Comparison of ENCODE assay signal across 19 cellular contexts in the genomic region with DNA sequence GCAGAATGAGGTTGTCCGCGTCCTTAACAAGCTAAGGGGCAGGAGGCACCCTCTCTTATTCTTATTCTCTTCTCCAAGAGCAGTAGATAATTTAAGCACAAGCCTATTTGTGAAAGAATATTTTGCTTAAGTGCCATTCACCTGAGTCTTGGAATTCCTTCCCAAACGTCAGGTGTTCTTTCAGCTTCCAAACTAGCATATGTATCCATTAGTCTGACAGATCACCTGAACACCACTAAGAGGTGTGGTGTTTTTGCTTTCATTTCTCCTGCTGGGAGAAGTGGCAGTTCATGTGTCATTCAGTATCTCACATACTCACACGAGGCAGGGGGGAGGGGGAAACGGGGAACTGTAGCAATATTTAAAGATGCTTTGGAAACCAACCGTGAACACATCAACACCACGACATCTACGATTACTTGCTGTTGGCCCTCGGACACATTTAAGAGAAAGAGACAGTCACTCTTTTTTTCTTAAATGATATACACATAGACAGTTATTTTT. TPM values are rescaled to one million over a fixed set of nuclear protein-coding genes. Genes with fewer than 3 reads are reported as not detected.
A peak's percentile ranks its signal among the peaks of the same experiment; 100 is the strongest.
DNase-seq lines count a peak whose midpoint lies in the region; FAIRE-seq and TF ChIP-seq lines count a peak whose summit lies in the region.
"Had no signal": no experiment of that assay in that cellular context is flagged by ENCODE, and none has a peak within 500 bp of the region (broad histone marks: within the 10 kb centered on the region; RNA-seq: fewer than 3 reads in every experiment).

No MANE protein-coding gene starts in this region.

- no peaks in the 10 kb centered on the region for H3K9me2 ChIP-seq in SK-N-SH

- no peaks in the 10 kb centered on the region for H3K79me2 ChIP-seq in SK-N-SH (ENCODE audit: insufficient read depth)

- no peaks in the 10 kb centered on the region for H3K9me3 ChIP-seq in SK-N-SH
- no peaks in the 10 kb centered on the region for H3K9me3 ChIP-seq in thyroid gland
- H3K9me3 ChIP-seq: Caco-2, HAP-1, MG63, Peyer's patch, SJSA1 had no signal

- WGBS in SK-N-SH (ENCODE audit: low lambda C conversion rate): 67% methylated on average over 9 of the region's 9 CpGs
- WGBS in thyroid gland, 2 donors: 66 to 68% methylated on average over 9 of the region's 9 CpGs

- no peak overlapping the region for H3K9ac ChIP-seq in SK-N-SH

- CTCF ChIA-PET in SK-N-SH (lab: Yijun Ruan, JAX): interaction anchor here (4.0 to 6.5 kb wide), 2 partner anchors 19 to 86 kb away, joined by 23 to 37 read pairs; no protein-coding TSS in a partner anchor

- no peak for TF ChIP-seq RAD21 in SK-N-SH (IDR thresholded peaks at IDR 0.05; ENCODE audit: low read length)

- H2AFZ ChIP-seq in SK-N-SH (ENCODE audit: low read depth): no peak overlapping the region

- H3K27me3 ChIP-seq in bronchial epithelial cell (ENCODE audit: control insufficient read depth, insufficient read depth, low read length) (peaks cover 5% of the 10 kb centered on the region), SK-N-SH (ENCODE audit: insufficient read depth) (0 out of 2 replicates have a peak, but pooled peaks cover 14% of the 10 kb centered on the region), thyroid gland (no peaks in the 10 kb centered on the region)
- H3K27me3 ChIP-seq: Peyer's patch had no signal

- DNase-seq in NCI-H187 (lab: John Stamatoyannopoulos, UW): peak; percentile 7 to 20
- no peak for DNase-seq in NCI-H187 treated with DMSO at 0.1 percent for 48 hours (lab: John Stamatoyannopoulos, UW)
- peak; percentile 74 for DNase-seq in NCI-H2107 treated with DMSO at 0.1 percent for 48 hours (lab: John Stamatoyannopoulos, UW; ENCODE audit: unreplicated experiment)
- peak; percentile 66 for DNase-seq in NOMO-1 treated with dmso at 0.1 percent for 144 hours (lab: John Stamatoyannopoulos, UW; ENCODE audit: unreplicated experiment)
- no peak for DNase-seq in bronchial epithelial cell (ENCODE audit: low read depth)
- no peak for DNase-seq in posterior cingulate gyrus
- DNase-seq in SK-N-SH: no peak
- no peak for DNase-seq in thyroid gland
- DNase-seq: Caco-2, GDM1, Kasumi-1, MG63, NCI-H1105, NCI-H1930, NCI-H446, NCI-H748 treated with DMSO at 0.1 percent for 48 hours, Peyer's patch had no signal

- no peaks in the 10 kb centered on the region; a peak in 2 of 4 replicates for H3K4me1 ChIP-seq in SK-N-SH (ENCODE audit: control insufficient read depth in 1 of 2, insufficient read depth in 2 of 2, low read depth in 1 of 2, low read length in 1 of 2)
- H3K4me1 ChIP-seq in thyroid gland: no peaks in the 10 kb centered on the region
- H3K4me1 ChIP-seq: Caco-2, HAP-1, SJSA1 had no signal

- no peak overlapping the region for H3K27ac ChIP-seq in SK-N-SH (ENCODE audit: low read depth in 2 of 2, low read length in 1 of 2)
- H3K27ac ChIP-seq in thyroid gland: no peak overlapping the region
- H3K27ac ChIP-seq: SJSA1 had no signal

- H3K4me2 ChIP-seq in SK-N-SH: no peak overlapping the region

- intact Hi-C loops in posterior cingulate gyrus (cut with DNase I): no loop called here
- intact Hi-C loops in thyroid gland (cut with DNase I): no loop called here

- TF ChIP-seq CTCF in bronchial epithelial cell (IDR thresholded peaks at IDR 0.05; ENCODE audit: insufficient read depth, low read length, severe bottlenecking) (no peak), SK-N-SH (IDR thresholded peaks at IDR 0.05) (no peak), thyroid gland (IDR thresholded peaks at IDR 0.05) (no peak)

- H3F3A ChIP-seq in SK-N-SH (replicated peaks; ENCODE audit: insufficient read depth): no peaks in the 10 kb centered on the region

- TF ChIP-seq EP300 in SK-N-SH (IDR thresholded peaks at IDR 0.05; ENCODE audit: borderline replicate concordance in 1 of 2, low read depth in 1 of 2, low read length in 1 of 2): no peak

- no peak for TF ChIP-seq POLR2A in thyroid gland (IDR thresholded peaks at IDR 0.05)

- H4K20me1 ChIP-seq in SK-N-SH (ENCODE audit: insufficient read depth): no peaks in the 10 kb centered on the region

- POLR2A ChIA-PET in SK-N-SH (lab: Yijun Ruan, JAX): no interaction called here

- peak; percentile 7 for FAIRE-seq in bronchial epithelial cell (lab: Jason Lieb, UNC)

- H3K36me3 ChIP-seq in bronchial epithelial cell (ENCODE audit: control insufficient read depth, insufficient read depth, low read length) (no peaks in the 10 kb centered on the region), SK-N-SH (replicated peaks in 1 of 2; ENCODE audit: control insufficient read depth in 1 of 2, insufficient read depth in 2 of 2, low read length in 1 of 2) (no peaks in the 10 kb centered on the region), thyroid gland (no peaks in the 10 kb centered on the region)
- H3K36me3 ChIP-seq: HAP-1, MG63, Peyer's patch, SJSA1 had no signal

- H3K4me3 ChIP-seq in bronchial epithelial cell (ENCODE audit: low read depth, low read length): no peak overlapping the region
- H3K4me3 ChIP-seq in SK-N-SH (ENCODE audit: low read depth in 2 of 2, low read length in 1 of 2): no peak overlapping the region
- no peak overlapping the region for H3K4me3 ChIP-seq in thyroid gland (replicated peaks in 1 of 3)
- H3K4me3 ChIP-seq: HAP-1, MG63, Peyer's patch, SJSA1 had no signal

TF ChIP-seq in SK-N-SH, 30 proteins besides CTCF, POLR2A, EP300 and RAD21 (continues in another document):
- no peak for TF ChIP-seq SIN3A (IDR thresholded peaks at IDR 0.05; ENCODE audit: borderline replicate concordance, low read depth, low read length)
- TF ChIP-seq ZBTB33 (IDR thresholded peaks at IDR 0.05; ENCODE audit: borderline replicate concordance, low read depth): no peak
- no peak for TF ChIP-seq MEF2A (IDR thresholded peaks at IDR 0.05; ENCODE audit: borderline replicate concordance, low read depth)
- TF ChIP-seq, protein P1, sequence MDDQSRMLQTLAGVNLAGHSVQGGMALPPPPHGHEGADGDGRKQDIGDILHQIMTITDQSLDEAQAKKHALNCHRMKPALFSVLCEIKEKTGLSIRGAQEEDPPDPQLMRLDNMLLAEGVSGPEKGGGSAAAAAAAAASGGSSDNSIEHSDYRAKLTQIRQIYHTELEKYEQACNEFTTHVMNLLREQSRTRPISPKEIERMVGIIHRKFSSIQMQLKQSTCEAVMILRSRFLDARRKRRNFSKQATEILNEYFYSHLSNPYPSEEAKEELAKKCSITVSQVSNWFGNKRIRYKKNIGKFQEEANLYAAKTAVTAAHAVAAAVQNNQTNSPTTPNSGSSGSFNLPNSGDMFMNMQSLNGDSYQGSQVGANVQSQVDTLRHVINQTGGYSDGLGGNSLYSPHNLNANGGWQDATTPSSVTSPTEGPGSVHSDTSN (IDR thresholded peaks at IDR 0.05): no peak
- TF ChIP-seq RXRA (IDR thresholded peaks at IDR 0.05; ENCODE audit: borderline replicate concordance, low read depth): no peak
- no peak for TF ChIP-seq SMC3 (IDR thresholded peaks at IDR 0.05; ENCODE audit: low read depth, low read length)
- TF ChIP-seq GATA2 (CRISPR knock-in tag; IDR thresholded peaks at IDR 0.05): no peak
- TF ChIP-seq, protein P2, sequence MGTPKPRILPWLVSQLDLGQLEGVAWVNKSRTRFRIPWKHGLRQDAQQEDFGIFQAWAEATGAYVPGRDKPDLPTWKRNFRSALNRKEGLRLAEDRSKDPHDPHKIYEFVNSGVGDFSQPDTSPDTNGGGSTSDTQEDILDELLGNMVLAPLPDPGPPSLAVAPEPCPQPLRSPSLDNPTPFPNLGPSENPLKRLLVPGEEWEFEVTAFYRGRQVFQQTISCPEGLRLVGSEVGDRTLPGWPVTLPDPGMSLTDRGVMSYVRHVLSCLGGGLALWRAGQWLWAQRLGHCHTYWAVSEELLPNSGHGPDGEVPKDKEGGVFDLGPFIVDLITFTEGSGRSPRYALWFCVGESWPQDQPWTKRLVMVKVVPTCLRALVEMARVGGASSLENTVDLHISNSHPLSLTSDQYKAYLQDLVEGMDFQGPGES (IDR thresholded peaks at IDR 0.05; ENCODE audit: low read depth, low read length): no peak
- TF ChIP-seq TEAD4 (IDR thresholded peaks at IDR 0.05; ENCODE audit: borderline replicate concordance, insufficient read depth): no peak
- no peak for TF ChIP-seq MXI1 (IDR thresholded peaks at IDR 0.05; ENCODE audit: low read depth, low read length)
- TF ChIP-seq FOSL2 (IDR thresholded peaks at IDR 0.05; ENCODE audit: borderline replicate concordance, low read depth): no peak
- no peak for TF ChIP-seq TAF1 (IDR thresholded peaks at IDR 0.05; ENCODE audit: borderline replicate concordance, low read depth, low read length)

RNA-seq across cellular contexts. Expression of gene RBM15, which starts 45.5 kb away (rescaled TPM):
- total RNA-seq in bronchial epithelial cell (33.4 and 37.1 TPM in 2 replicates), thyroid gland (10 to 100 TPM; 38.4 to 59.8 (median 40.7) TPM)
- polyA plus RNA-seq in SK-N-SH (2012; rRNA removed): 3.8 and 4.7 TPM in 2 replicates
- polyA plus RNA-seq in SK-N-SH (2012; cell fraction: cytosol; rRNA removed): 2.6 and 3.5 TPM in 2 replicates
- 6.0 and 7.0 TPM in 2 replicates for polyA plus RNA-seq in SK-N-SH (2012; cell fraction: nucleus; rRNA removed)

Comparison
In these comparisons a context has a peak if more than half of its experiments do, and no peak if none do; other contexts are left out.
1. DNase-seq: peak in NCI-H187 (2 of 2), NCI-H2107 treated with DMSO at 0.1 percent for 48 hours (single experiment) and NOMO-1 treated with dmso at 0.1 percent for 144 hours (single experiment); none in NCI-H187 treated with DMSO at 0.1 percent for 48 hours (single experiment), bronchial epithelial cell (single experiment), posterior cingulate gyrus (0 of 10), SK-N-SH (single experiment) and thyroid gland (0 of 2).